In the genomic region with DNA sequence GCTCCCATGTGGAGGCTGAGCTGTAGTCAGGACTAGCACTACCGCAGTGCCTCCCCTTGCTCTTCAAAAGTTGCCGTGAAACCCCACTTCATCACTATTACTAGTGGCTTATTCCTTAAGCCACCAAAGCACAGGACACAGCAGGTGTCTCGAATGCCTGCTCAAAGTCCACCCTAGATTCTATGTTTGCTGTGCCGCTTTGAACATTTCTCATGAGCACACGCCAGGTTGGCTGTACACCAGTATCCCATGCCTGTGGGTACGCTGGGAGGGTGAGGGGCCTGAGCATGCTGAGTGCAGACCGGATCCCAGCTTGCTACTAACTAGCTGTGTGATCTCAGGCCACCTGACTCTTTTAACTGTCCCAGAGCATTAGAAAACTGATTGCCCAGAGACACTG, we compare ENCODE assay signal across 24 cellular contexts.
A peak's percentile ranks its signal among the peaks of the same experiment; 100 is the strongest.
DNase-seq lines count a peak whose midpoint lies in the region; ATAC-seq and TF ChIP-seq lines count a peak whose summit lies in the region.
"Had no signal": no experiment of that assay in that cellular context is flagged by ENCODE, and none has a peak within 500 bp of the region (broad histone marks: within the 10 kb centered on the region; RNA-seq: fewer than 3 reads in every experiment).

No MANE protein-coding gene starts in this region.

- WGBS in right lobe of liver (ENCODE audit: insufficient coverage, low coverage, low lambda C conversion rate, missing lambda C conversion rate) = 58% methylated on average over 6 of the region's 7 CpGs

- DNase-seq in activated CD4-positive, alpha-beta T cell treated with anti-CD3 and anti-CD28 coated beads, Interleukin-2, amount 10 ng/mL, durations not matched to agents 24 days and 14 days = peak; percentile 32
- no peak for DNase-seq in activated CD4-positive, alpha-beta T cell treated with anti-CD3 and anti-CD28 coated beads for 36 hours
- DNase-seq in right lobe of liver = no peak
- DNase-seq in stimulated activated effector memory CD8-positive, alpha-beta T cell treated with anti-CD3 and anti-CD28 coated beads, Interleukin-12 subunit alpha, Interleukin-12 subunit beta, amount 100 ng/mL, for 72 hours (ENCODE audit: low spot score in 2 of 2) = no peak
- no peak for DNase-seq in NCI-H82 (lab: John Stamatoyannopoulos, UW)
- DNase-seq in hypothalamus (lab: John Stamatoyannopoulos, UW) = no peak
- DNase-seq: AML-193; Caco-2; Calu3; CD4-positive, alpha-beta T cell; CD8-positive, alpha-beta T cell; DMS 273 treated with DMSO at 0.1 percent for 48 hours; DMS153; DMS53; DMS79; DND-41; EL; GDM1 had no signal

- no peak overlapping the region for H3K4me3 Mint-ChIP-seq in activated CD4-positive, alpha-beta T cell treated with anti-CD3 and anti-CD28 coated beads, Interleukin-2, amount 10 ng/mL, durations not matched to agents 24 days and 14 days
- no peak overlapping the region for H3K4me3 Mint-ChIP-seq in activated CD4-positive, alpha-beta T cell treated with anti-CD3 and anti-CD28 coated beads for 36 hours
- H3K4me3 Mint-ChIP-seq in stimulated activated effector memory CD8-positive, alpha-beta T cell treated with anti-CD3 and anti-CD28 coated beads, Interleukin-12 subunit alpha, Interleukin-12 subunit beta, amount 100 ng/mL, for 72 hours = no peak overlapping the region
- H3K4me3 Mint-ChIP-seq: B cell; CD4-positive, alpha-beta T cell; CD8-positive, alpha-beta T cell had no signal

- TF ChIP-seq CTCF in right lobe of liver (IDR thresholded peaks at IDR 0.05) = no peak

- no peaks in the 10 kb centered on the region for H3K4me1 ChIP-seq in right lobe of liver
- H3K4me1 ChIP-seq: A549; BLaER1 treated with 17β-estradiol and CSF1 and Interleukin-3, amounts not matched to agents 10 nM and 100 nM; Caco-2 had no signal

- no peak for TF ChIP-seq POLR2A in right lobe of liver (IDR thresholded peaks at IDR 0.05)

- H3K9me3 ChIP-seq in right lobe of liver = no peaks in the 10 kb centered on the region
- H3K9me3 ChIP-seq: A549; BLaER1 treated with 17β-estradiol and CSF1 and Interleukin-3, amounts not matched to agents 10 nM and 100 nM; Caco-2 had no signal

- CTCF ChIA-PET in activated CD4-positive, alpha-beta T cell treated with anti-CD3 and anti-CD28 coated beads for 36 hours (lab: Charles Lee) = no interaction called here

- ATAC-seq in activated CD4-positive, alpha-beta T cell treated with anti-CD3 and anti-CD28 coated beads for 36 hours = no peak
- ATAC-seq in right lobe of liver = peak in 3 of 4 donors; percentile 38 to 75 (median 42)
- ATAC-seq in stimulated activated effector memory CD8-positive, alpha-beta T cell treated with anti-CD3 and anti-CD28 coated beads, Interleukin-12 subunit alpha, Interleukin-12 subunit beta, amount 100 ng/mL, for 72 hours = peak; percentile 11
- ATAC-seq: A549; CD8-positive, alpha-beta T cell; GM12878 had no signal

- no peaks in the 10 kb centered on the region for H3K36me3 ChIP-seq in right lobe of liver
- H3K36me3 ChIP-seq: BLaER1 treated with 17β-estradiol and CSF1 and Interleukin-3, amounts not matched to agents 10 nM and 100 nM had no signal

- no peak overlapping the region for H3K4me3 ChIP-seq in right lobe of liver
- H3K4me3 ChIP-seq: A549; BLaER1 treated with 17β-estradiol and CSF1 and Interleukin-3, amounts not matched to agents 10 nM and 100 nM; GM12878 had no signal

- no peaks in the 10 kb centered on the region for H3K36me3 Mint-ChIP-seq in activated CD4-positive, alpha-beta T cell treated with anti-CD3 and anti-CD28 coated beads, Interleukin-2, amount 10 ng/mL, durations not matched to agents 24 days and 14 days (ENCODE audit: low read depth)
- H3K36me3 Mint-ChIP-seq in activated CD4-positive, alpha-beta T cell treated with anti-CD3 and anti-CD28 coated beads for 36 hours (ENCODE audit: low read depth) = no peaks in the 10 kb centered on the region
- no peaks in the 10 kb centered on the region for H3K36me3 Mint-ChIP-seq in stimulated activated effector memory CD8-positive, alpha-beta T cell treated with anti-CD3 and anti-CD28 coated beads, Interleukin-12 subunit alpha, Interleukin-12 subunit beta, amount 100 ng/mL, for 72 hours
- H3K36me3 Mint-ChIP-seq: CD8-positive, alpha-beta T cell had no signal

- no peaks in the 10 kb centered on the region for H3K27me3 Mint-ChIP-seq in activated CD4-positive, alpha-beta T cell treated with anti-CD3 and anti-CD28 coated beads, Interleukin-2, amount 10 ng/mL, durations not matched to agents 24 days and 14 days
- H3K27me3 Mint-ChIP-seq in activated CD4-positive, alpha-beta T cell treated with anti-CD3 and anti-CD28 coated beads for 36 hours = no peaks in the 10 kb centered on the region
- H3K27me3 Mint-ChIP-seq: B cell; CD4-positive, alpha-beta T cell had no signal

- H3K27ac ChIP-seq in right lobe of liver = no peak overlapping the region
- H3K27ac ChIP-seq: 22Rv1; A549; BLaER1 treated with 17β-estradiol and CSF1 and Interleukin-3, amounts not matched to agents 10 nM and 100 nM; C4-2B had no signal

- H3K27me3 ChIP-seq in right lobe of liver = no peaks in the 10 kb centered on the region
- H3K27me3 ChIP-seq: BLaER1 treated with 17β-estradiol and CSF1 and Interleukin-3, amounts not matched to agents 10 nM and 100 nM had no signal

- POLR2A ChIA-PET in activated CD4-positive, alpha-beta T cell treated with anti-CD3 and anti-CD28 coated beads for 36 hours (lab: Charles Lee) = no interaction called here

- H3K9me3 Mint-ChIP-seq in activated CD4-positive, alpha-beta T cell treated with anti-CD3 and anti-CD28 coated beads, Interleukin-2, amount 10 ng/mL, durations not matched to agents 24 days and 14 days = no peaks in the 10 kb centered on the region
- peaks cover 11% of the 10 kb centered on the region for H3K9me3 Mint-ChIP-seq in activated CD4-positive, alpha-beta T cell treated with anti-CD3 and anti-CD28 coated beads for 36 hours (ENCODE audit: low read depth)
- no peaks in the 10 kb centered on the region for H3K9me3 Mint-ChIP-seq in stimulated activated effector memory CD8-positive, alpha-beta T cell treated with anti-CD3 and anti-CD28 coated beads, Interleukin-12 subunit alpha, Interleukin-12 subunit beta, amount 100 ng/mL, for 72 hours

- no peaks in the 10 kb centered on the region for H3K4me1 Mint-ChIP-seq in activated CD4-positive, alpha-beta T cell treated with anti-CD3 and anti-CD28 coated beads, Interleukin-2, amount 10 ng/mL, durations not matched to agents 24 days and 14 days
- H3K4me1 Mint-ChIP-seq in activated CD4-positive, alpha-beta T cell treated with anti-CD3 and anti-CD28 coated beads for 36 hours = no peaks in the 10 kb centered on the region
- H3K4me1 Mint-ChIP-seq in stimulated activated effector memory CD8-positive, alpha-beta T cell treated with anti-CD3 and anti-CD28 coated beads, Interleukin-12 subunit alpha, Interleukin-12 subunit beta, amount 100 ng/mL, for 72 hours = no peaks in the 10 kb centered on the region
- H3K4me1 Mint-ChIP-seq: B cell had no signal

- intact Hi-C loops in activated CD4-positive, alpha-beta T cell treated with anti-CD3 and anti-CD28 coated beads, Interleukin-2, amount 10 ng/mL, durations not matched to agents 24 days and 14 days (cut with micrococcal nuclease) = no loop called here
- intact Hi-C loops in activated CD4-positive, alpha-beta T cell treated with anti-CD3 and anti-CD28 coated beads for 36 hours (cut with DNase I, micrococcal nuclease) = no loop called here
- intact Hi-C loops in right lobe of liver (cut with DNase I) = no loop called here

- H3K27ac Mint-ChIP-seq in activated CD4-positive, alpha-beta T cell treated with anti-CD3 and anti-CD28 coated beads, Interleukin-2, amount 10 ng/mL, durations not matched to agents 24 days and 14 days = no peak overlapping the region
- H3K27ac Mint-ChIP-seq in activated CD4-positive, alpha-beta T cell treated with anti-CD3 and anti-CD28 coated beads for 36 hours = no peak overlapping the region
- no peak overlapping the region for H3K27ac Mint-ChIP-seq in stimulated activated effector memory CD8-positive, alpha-beta T cell treated with anti-CD3 and anti-CD28 coated beads, Interleukin-12 subunit alpha, Interleukin-12 subunit beta, amount 100 ng/mL, for 72 hours
- H3K27ac Mint-ChIP-seq: B cell; CD4-positive, alpha-beta T cell; CD8-positive, alpha-beta T cell had no signal
